Comparison of ENCODE assay signal across 28 cellular contexts in the genomic region with DNA sequence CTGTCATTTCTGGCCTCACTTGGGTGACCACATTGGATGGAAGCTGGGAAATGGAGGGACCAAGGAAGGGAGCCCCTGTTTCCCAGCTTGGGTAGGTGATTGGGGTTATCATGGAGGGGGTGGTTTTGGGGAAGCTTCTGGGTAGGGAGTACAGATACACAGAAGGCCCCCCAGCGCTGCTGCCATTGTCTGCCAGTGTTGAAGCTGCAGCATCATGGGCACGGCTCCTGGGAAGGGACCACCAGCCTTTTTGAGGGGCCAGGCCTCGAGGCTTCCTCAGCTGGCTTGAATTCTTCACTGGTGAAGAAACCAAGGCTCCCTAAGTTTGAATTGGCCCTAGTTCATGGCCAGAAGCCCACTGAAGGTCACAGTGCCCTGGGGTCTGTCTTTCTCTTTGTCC.
"Had no signal": no experiment of that assay in that cellular context is flagged by ENCODE, and none has a peak within 500 bp of the region (broad histone marks: within the 10 kb centered on the region; RNA-seq: fewer than 3 reads in every experiment).

No MANE protein-coding gene starts in this region.

- H3K27me3 ChIP-seq: colonic mucosa, dorsolateral prefrontal cortex, esophagus muscularis mucosa, gastrocnemius medialis, gastroesophageal sphincter, heart left ventricle, heart right ventricle had no signal

- DNase-seq: colonic mucosa; cortex of kidney; dermis blood vessel endothelial cell; dorsolateral prefrontal cortex; effector CD4-positive, alpha-beta T cell; effector CD8-positive, alpha-beta T cell; effector memory CD4-positive, alpha-beta T cell; effector memory CD8-positive, alpha-beta T cell; endodermal cell; erythroblast; esophagus squamous epithelium; foreskin fibroblast; foreskin keratinocyte; foreskin melanocyte; gastrocnemius medialis; glutamatergic neuron; heart left ventricle; heart right ventricle had no signal

- H3K9me3 Mint-ChIP-seq: dendritic cell treated with granulocyte-macrophage colony-stimulating factor and Interleukin-4, amounts not matched to agents 40 ng/mL and 50 ng/mL, for 4 days; effector memory CD8-positive, alpha-beta T cell; endodermal cell had no signal

- FAIRE-seq: colon, endometrium, endothelial cell of umbilical vein, frontal cortex had no signal

- H3K27ac Mint-ChIP-seq: dendritic cell treated with granulocyte-macrophage colony-stimulating factor and Interleukin-4, amounts not matched to agents 40 ng/mL and 50 ng/mL, for 4 days; effector memory CD8-positive, alpha-beta T cell; endodermal cell had no signal

- H3K4me1 ChIP-seq: colonic mucosa, foreskin keratinocyte had no signal

- H3K4me3 Mint-ChIP-seq: dendritic cell treated with granulocyte-macrophage colony-stimulating factor and Interleukin-4, amounts not matched to agents 40 ng/mL and 50 ng/mL, for 4 days; effector memory CD8-positive, alpha-beta T cell; endodermal cell had no signal

- H3K27ac ChIP-seq: colonic mucosa, coronary artery, dorsolateral prefrontal cortex, epithelial cell of prostate, esophagus muscularis mucosa, esophagus squamous epithelium, foreskin keratinocyte, gastrocnemius medialis, gastroesophageal sphincter, heart left ventricle, heart right ventricle had no signal

- ATAC-seq: effector memory CD8-positive, alpha-beta T cell; esophagus mucosa; foreskin keratinocyte; gastrocnemius medialis; gastroesophageal sphincter; heart left ventricle; heart right ventricle had no signal

- H3K9me3 ChIP-seq: colonic mucosa, esophagus muscularis mucosa, esophagus squamous epithelium, gastrocnemius medialis, gastroesophageal sphincter, heart left ventricle, heart right ventricle had no signal

- H3K27me3 Mint-ChIP-seq: dendritic cell treated with granulocyte-macrophage colony-stimulating factor and Interleukin-4, amounts not matched to agents 40 ng/mL and 50 ng/mL, for 4 days had no signal

- H3K4me3 ChIP-seq: colonic mucosa, coronary artery, dorsolateral prefrontal cortex, esophagus muscularis mucosa, esophagus squamous epithelium, gastrocnemius medialis, gastroesophageal sphincter, heart left ventricle, heart right ventricle had no signal

- H3K36me3 ChIP-seq: colonic mucosa, esophagus muscularis mucosa, esophagus squamous epithelium, gastrocnemius medialis, gastroesophageal sphincter, heart left ventricle, heart right ventricle had no signal
